ENCODE assay signal across 17 cellular contexts in the genomic region with DNA sequence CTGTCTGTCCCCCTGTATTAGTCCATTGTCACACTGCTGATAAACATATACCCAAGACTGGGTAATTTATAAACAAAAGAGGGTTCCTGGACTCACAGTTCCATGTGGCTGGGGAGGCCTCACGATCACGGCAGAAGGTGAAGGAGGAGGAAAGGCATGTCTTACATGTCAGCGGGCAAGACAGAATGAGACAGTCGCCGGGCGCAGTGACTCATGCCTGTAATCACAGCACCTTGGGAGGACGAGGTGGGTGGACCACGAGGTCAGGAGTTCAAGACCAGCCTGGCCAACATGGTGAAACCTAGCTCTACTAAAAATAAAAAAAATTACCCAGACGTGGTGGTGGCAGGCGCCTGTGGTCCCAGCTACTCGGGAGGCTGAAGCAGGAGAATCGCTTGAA. TPM values are rescaled to one million over a fixed set of nuclear protein-coding genes. Genes with fewer than 3 reads are reported as not detected.
DNase-seq lines count a peak whose midpoint lies in the region; ATAC-seq and TF ChIP-seq lines count a peak whose summit lies in the region.
"Had no signal": no experiment of that assay in that cellular context is flagged by ENCODE, and none has a peak within 500 bp of the region (broad histone marks: within the 10 kb centered on the region; RNA-seq: fewer than 3 reads in every experiment).

No MANE protein-coding gene starts in this region.

- H3K27me3 ChIP-seq in mesendoderm (ENCODE audit: insufficient read depth, low read length, poor library complexity) = no peaks in the 10 kb centered on the region
- H3K27me3 ChIP-seq: Peyer's patch had no signal

- H3K4ac ChIP-seq in mesendoderm (ENCODE audit: low read depth, low read length) = no peak overlapping the region

- no peaks in the 10 kb centered on the region for H3K79me2 ChIP-seq in mesendoderm (ENCODE audit: control insufficient read depth, insufficient read depth, low read length)

- H2BK5ac ChIP-seq in mesendoderm (ENCODE audit: low read length) = no peak overlapping the region

- POLR2A ChIA-PET in activated CD4-positive, alpha-beta T cell treated with anti-CD3 and anti-CD28 coated beads for 36 hours (lab: Charles Lee) = no interaction called here

- BruUV-seq in Calu3 (replicated peaks; lab: Mats Ljungman, UMichigan) = no TSS peak

- no CpG with 5 or more reads among the region's 12 CpGs for WGBS in mesendoderm (ENCODE audit: extremely low coverage, insufficient coverage, low lambda C conversion rate)

- no peak overlapping the region for H3K56ac ChIP-seq in mesendoderm (ENCODE audit: low read length)

- H3K4me1 Mint-ChIP-seq in activated CD4-positive, alpha-beta T cell treated with anti-CD3 and anti-CD28 coated beads for 36 hours = peaks cover 3% of the 10 kb centered on the region
- peaks cover 11% of the 10 kb centered on the region for H3K4me1 Mint-ChIP-seq in Calu3 (ENCODE audit: low read depth, unreplicated experiment)
- peaks cover 9% of the 10 kb centered on the region for H3K4me1 Mint-ChIP-seq in activated T-helper 17 cell treated with anti-CD3 and anti-CD28 coated beads, Interleukin-2, amount 50 U/mL, for 72 hours

- H3K23ac ChIP-seq in mesendoderm (ENCODE audit: low read length) = no peak overlapping the region

- peaks cover 6% of the 10 kb centered on the region for H3K9me3 Mint-ChIP-seq in activated CD4-positive, alpha-beta T cell treated with anti-CD3 and anti-CD28 coated beads for 36 hours (ENCODE audit: low read depth)
- H3K9me3 Mint-ChIP-seq in Calu3 (ENCODE audit: low read depth, unreplicated experiment) = peaks cover 7% of the 10 kb centered on the region
- no peaks in the 10 kb centered on the region for H3K9me3 Mint-ChIP-seq in activated T-helper 17 cell treated with anti-CD3 and anti-CD28 coated beads, Interleukin-2, amount 50 U/mL, for 72 hours

- no peak overlapping the region for H3K4me3 Mint-ChIP-seq in activated CD4-positive, alpha-beta T cell treated with anti-CD3 and anti-CD28 coated beads for 36 hours
- H3K4me3 Mint-ChIP-seq in Calu3 (ENCODE audit: low read depth, unreplicated experiment) = no peak overlapping the region
- no peak overlapping the region for H3K4me3 Mint-ChIP-seq in activated T-helper 17 cell treated with anti-CD3 and anti-CD28 coated beads, Interleukin-2, amount 50 U/mL, for 72 hours

- CTCF ChIA-PET in activated CD4-positive, alpha-beta T cell treated with anti-CD3 and anti-CD28 coated beads for 36 hours (lab: Charles Lee) = no interaction called here
- CTCF ChIA-PET in Calu3 (lab: Charles Lee) = no interaction called here

- no peak overlapping the region for H2BK120ac ChIP-seq in mesendoderm (ENCODE audit: low read depth, low read length)

- no peak overlapping the region for H3K4me3 ChIP-seq in mesendoderm (ENCODE audit: low read length)
- H3K4me3 ChIP-seq: Peyer's patch had no signal

- no peak overlapping the region for H2BK15ac ChIP-seq in mesendoderm (replicated peaks; ENCODE audit: low read depth)

- H4K5ac ChIP-seq in mesendoderm (ENCODE audit: low read length) = no peak overlapping the region

- H3K9ac ChIP-seq in mesendoderm (ENCODE audit: low read length) = no peak overlapping the region

- intact Hi-C loops in activated CD4-positive, alpha-beta T cell treated with anti-CD3 and anti-CD28 coated beads for 36 hours (cut with DNase I, micrococcal nuclease) = no loop called here
- intact Hi-C loops in Calu3 (cut with micrococcal nuclease; ENCODE audit: unreplicated experiment) = no loop called here

- H2AK5ac ChIP-seq in mesendoderm (ENCODE audit: low read length) = no peak overlapping the region

- H4K8ac ChIP-seq in mesendoderm (ENCODE audit: low read depth, low read length) = no peak overlapping the region

- no peak overlapping the region for H3K27ac Mint-ChIP-seq in activated CD4-positive, alpha-beta T cell treated with anti-CD3 and anti-CD28 coated beads for 36 hours
- no peak overlapping the region for H3K27ac Mint-ChIP-seq in Calu3 (ENCODE audit: unreplicated experiment)
- peak overlapping the region; percentile 58 for H3K27ac Mint-ChIP-seq in activated T-helper 17 cell treated with anti-CD3 and anti-CD28 coated beads, Interleukin-2, amount 50 U/mL, for 72 hours

- H3K18ac ChIP-seq in mesendoderm (ENCODE audit: low read length) = no peak overlapping the region

- peak; percentile 44 for ATAC-seq in activated CD4-positive, alpha-beta T cell treated with anti-CD3 and anti-CD28 coated beads for 36 hours
- ATAC-seq in activated T-helper 17 cell treated with anti-CD3 and anti-CD28 coated beads, Interleukin-2, amount 50 U/mL, for 72 hours (replicated peaks) = no peak

- H3K27me3 Mint-ChIP-seq in activated CD4-positive, alpha-beta T cell treated with anti-CD3 and anti-CD28 coated beads for 36 hours = no peaks in the 10 kb centered on the region
- peaks cover 34% of the 10 kb centered on the region for H3K27me3 Mint-ChIP-seq in Calu3 (ENCODE audit: unreplicated experiment)
- no peaks in the 10 kb centered on the region for H3K27me3 Mint-ChIP-seq in activated T-helper 17 cell treated with anti-CD3 and anti-CD28 coated beads, Interleukin-2, amount 50 U/mL, for 72 hours

- H3K4me2 ChIP-seq in mesendoderm (ENCODE audit: low read length) = no peak overlapping the region

- TF ChIP-seq CTCF in Calu3 (IDR thresholded peaks at IDR 0.05; ENCODE audit: unreplicated experiment) = no peak

- H3K36me3 ChIP-seq in mesendoderm (ENCODE audit: control insufficient read depth, insufficient read depth, low read length) = no peaks in the 10 kb centered on the region

- no peak overlapping the region for H3K27ac ChIP-seq in mesendoderm (ENCODE audit: low read depth, low read length)
- H3K27ac ChIP-seq: Peyer's patch had no signal

- peak; percentile 48 for DNase-seq in activated CD4-positive, alpha-beta T cell treated with anti-CD3 and anti-CD28 coated beads for 36 hours
- no peak for DNase-seq in activated CD4-positive, alpha-beta T cell treated with anti-CD3 and anti-CD28 coated beads, Interleukin-2, amount 50 U/mL, for 1 hour
- DNase-seq in Calu3 (peak; percentile 34), mesendoderm (peak; percentile 51), amniotic stem cell (lab: John Stamatoyannopoulos, UW) (no peak), amygdala (lab: John Stamatoyannopoulos, UW) (no peak)
- DNase-seq in stimulated activated CD4-positive, alpha-beta T cell treated with anti-CD3 and anti-CD28 coated beads, Interleukin-1b, Interleukin-23, amount 100 ng/mL, for 48 hours = no peak
- DNase-seq: DMS79, GF-D8, Kasumi-1, NCI-H1417, NCI-H1930, NCI-H2171 treated with DMSO at 0.1 percent for 48 hours, NCI-H510A treated with DMSO at 0.1 percent for 48 hours, SHP77 had no signal

- H3K36me3 Mint-ChIP-seq in activated CD4-positive, alpha-beta T cell treated with anti-CD3 and anti-CD28 coated beads for 36 hours (ENCODE audit: low read depth) = peaks cover 31% of the 10 kb centered on the region
- peaks cover 5% of the 10 kb centered on the region for H3K36me3 Mint-ChIP-seq in Calu3 (ENCODE audit: insufficient read depth, unreplicated experiment)
- peaks cover 32% of the 10 kb centered on the region for H3K36me3 Mint-ChIP-seq in activated T-helper 17 cell treated with anti-CD3 and anti-CD28 coated beads, Interleukin-2, amount 50 U/mL, for 72 hours (ENCODE audit: low read depth)

- no peaks in the 10 kb centered on the region for H3K4me1 ChIP-seq in mesendoderm (ENCODE audit: control insufficient read depth, low read depth, low read length)
- H3K4me1 ChIP-seq: Peyer's patch had no signal

- no peaks in the 10 kb centered on the region for H3K79me1 ChIP-seq in mesendoderm (ENCODE audit: low read length)

RNA-seq across cellular contexts. Expression of a gene that starts 24.7 kb away (rescaled TPM):
- total RNA-seq in activated CD4-positive, alpha-beta T cell treated with anti-CD3 and anti-CD28 coated beads for 36 hours = under 1 TPM; 0.37 to 0.63 TPM
- total RNA-seq in Calu3 (2022) = not detected in 2 replicates
- 1 to 10 TPM in 1 of 2 donors, under 1 TPM in 1; 0.52 to 1.2 TPM for total RNA-seq in activated T-helper 17 cell treated with anti-CD3 and anti-CD28 coated beads, Interleukin-2, amount 50 U/mL, for 72 hours
- 0.07 TPM for polyA plus RNA-seq in mesendoderm (2013, experiment 1 of 2)
- 0.03 TPM for polyA plus RNA-seq in mesendoderm (2013, experiment 2 of 2)

RNA-seq across cellular contexts. Expression of a gene that starts 30.6 kb away (rescaled TPM):
- 100 to 1,000 TPM; 396 to 456 TPM for total RNA-seq in activated CD4-positive, alpha-beta T cell treated with anti-CD3 and anti-CD28 coated beads for 36 hours
- 139 and 161 TPM in 2 replicates for total RNA-seq in Calu3 (2022)
- total RNA-seq in activated T-helper 17 cell treated with anti-CD3 and anti-CD28 coated beads, Interleukin-2, amount 50 U/mL, for 72 hours = 100 to 1,000 TPM; 373 to 401 TPM
- polyA plus RNA-seq in mesendoderm (2013, experiment 1 of 2) = 429 TPM
- 423 TPM for polyA plus RNA-seq in mesendoderm (2013, experiment 2 of 2)

Comparison
In these comparisons a context has a peak if more than half of its experiments do, and no peak if none do; other contexts are left out.
1. DNase-seq: peak in activated CD4-positive, alpha-beta T cell treated with anti-CD3 and anti-CD28 coated beads for 36 hours (single experiment), Calu3 (single experiment) and mesendoderm (single experiment); none in activated CD4-positive, alpha-beta T cell treated with anti-CD3 and anti-CD28 coated beads, Interleukin-2, amount 50 U/mL, for 1 hour (single experiment), amniotic stem cell (single experiment), amygdala (0 of 56) and stimulated activated CD4-positive, alpha-beta T cell treated with anti-CD3 and anti-CD28 coated beads, Interleukin-1b, Interleukin-23, amount 100 ng/mL, for 48 hours (single experiment).